Comparison of ENCODE assay signal across 20 cellular contexts in the genomic region with DNA sequence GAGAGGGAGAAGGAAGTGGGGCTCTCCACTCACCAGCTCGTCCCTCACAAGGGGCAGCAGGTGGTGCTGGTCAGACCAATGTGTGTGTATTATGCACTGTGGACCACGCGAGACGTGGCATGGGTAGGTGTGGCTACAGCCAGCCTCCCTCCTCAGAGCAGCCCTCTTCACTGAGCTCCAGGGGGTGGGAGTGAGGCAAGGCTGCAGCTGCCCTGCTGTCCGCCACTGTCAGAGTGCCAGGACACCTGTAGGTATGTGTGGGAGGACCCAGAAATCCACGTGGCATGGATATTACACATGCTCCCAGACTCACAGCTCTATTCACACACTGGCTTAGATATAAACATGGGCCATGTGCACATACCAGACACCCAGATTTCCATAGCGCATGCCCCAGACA.
DNase-seq lines count a peak whose midpoint lies in the region; ATAC-seq and TF ChIP-seq lines count a peak whose summit lies in the region.
"Had no signal": no experiment of that assay in that cellular context is flagged by ENCODE, and none has a peak within 500 bp of the region (broad histone marks: within the 10 kb centered on the region; RNA-seq: fewer than 3 reads in every experiment).

No MANE protein-coding gene starts in this region.

- 35 to 60% (median 36%) methylated on average over 7 of the region's 7 CpGs for WGBS in ovary, 3 donors

- H3K36me3 ChIP-seq in ovary: no peaks in the 10 kb centered on the region
- H3K36me3 ChIP-seq: ascending aorta, left ventricle myocardium inferior had no signal

- no peak for TF ChIP-seq RAD21 in Ishikawa (IDR thresholded peaks at IDR 0.05; ENCODE audit: low read depth)

- ATAC-seq in GM18858 (IDR thresholded peaks at IDR 0.05; ENCODE audit: unreplicated experiment): no peak
- ATAC-seq: activated T-cell treated with anti-CD3 and anti-CD28 coated beads, Interleukin-2, amount 50 U/mL, for 72 hours; psoas muscle; stimulated activated naive CD8-positive, alpha-beta T cell treated with anti-CD3 and anti-CD28 coated beads, Interleukin-15, amount 100 ng/mL, for 72 hours had no signal

- no peak for TF ChIP-seq CTCF in ovary (IDR thresholded peaks at IDR 0.05)

- H3K4me3 ChIP-seq in ovary: no peak overlapping the region
- H3K4me3 ChIP-seq: ascending aorta, left ventricle myocardium inferior, psoas muscle had no signal

- DNase-seq in NCI-H82 (lab: John Stamatoyannopoulos, UW) (peak; percentile 84), NCI-H82 treated with DMSO at 0.1 percent for 48 hours (lab: John Stamatoyannopoulos, UW; ENCODE audit: unreplicated experiment) (no peak), amniotic epithelial cell (ENCODE audit: low read depth) (peak; percentile 67), posterior vena cava (ENCODE audit: low spot score) (peak; percentile 74), ovary (no peak), NCI-H187 (lab: John Stamatoyannopoulos, UW) (no peak)
- DNase-seq: activated CD4-positive, alpha-beta T cell treated with anti-CD3 and anti-CD28 coated beads for 1 hour; activated naive CD4-positive, alpha-beta T cell treated with anti-CD3 and anti-CD28 coated beads, Interleukin-2, amount 10 ng/mL, durations not matched to agents 7 days and 5 days; activated T-cell treated with anti-CD3 and anti-CD28 coated beads, Interleukin-2, amount 50 U/mL, for 72 hours; left ventricle myocardium inferior; midbrain; NCI-H510A treated with DMSO at 0.1 percent for 48 hours; SIG-M5; stimulated activated CD4-positive, alpha-beta T cell treated with anti-CD3 and anti-CD28 coated beads, Interleukin-4, amount 100 ng/mL, for 4 hours; stimulated activated naive CD8-positive, alpha-beta T cell treated with anti-CD3 and anti-CD28 coated beads, Interleukin-15, amount 100 ng/mL, for 72 hours; trophoblast cell had no signal

- no peaks in the 10 kb centered on the region for H3K4me1 ChIP-seq in ovary (ENCODE audit: insufficient read depth)
- H3K4me1 ChIP-seq: ascending aorta, left ventricle myocardium inferior, psoas muscle had no signal

- H3K27ac ChIP-seq in ovary: no peak overlapping the region
- H3K27ac ChIP-seq: ascending aorta, left ventricle myocardium inferior, psoas muscle had no signal

- no peaks in the 10 kb centered on the region for H3K27me3 ChIP-seq in ovary
- H3K27me3 ChIP-seq: ascending aorta had no signal

- intact Hi-C loops in posterior vena cava (cut with DNase I) (no loop called here), ovary (cut with DNase I) (no loop called here)

- TF ChIP-seq EP300 in Ishikawa (IDR thresholded peaks at IDR 0.05; ENCODE audit: borderline replicate concordance) (no peak), ovary (IDR thresholded peaks at IDR 0.05) (no peak)

- no peaks in the 10 kb centered on the region for H3K9me3 ChIP-seq in ovary
- H3K9me3 ChIP-seq: ascending aorta, left ventricle myocardium inferior, psoas muscle had no signal

- TF ChIP-seq POLR2A in ovary (IDR thresholded peaks at IDR 0.05): no peak

TF ChIP-seq in Ishikawa, 13 proteins besides CTCF, POLR2A, EP300 and RAD21:
- TF ChIP-seq, protein P1, sequence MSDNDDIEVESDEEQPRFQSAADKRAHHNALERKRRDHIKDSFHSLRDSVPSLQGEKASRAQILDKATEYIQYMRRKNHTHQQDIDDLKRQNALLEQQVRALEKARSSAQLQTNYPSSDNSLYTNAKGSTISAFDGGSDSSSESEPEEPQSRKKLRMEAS (IDR thresholded peaks at IDR 0.05): peak; percentile 68
- no peak for TF ChIP-seq ZBTB7A (IDR thresholded peaks at IDR 0.05; ENCODE audit: low read depth)
- no peak for TF ChIP-seq FOXM1 (IDR thresholded peaks at IDR 0.05; ENCODE audit: borderline replicate concordance, low read depth)
- no peak for TF ChIP-seq TAF1 (IDR thresholded peaks at IDR 0.05; ENCODE audit: low read depth)
- TF ChIP-seq, protein P2, sequence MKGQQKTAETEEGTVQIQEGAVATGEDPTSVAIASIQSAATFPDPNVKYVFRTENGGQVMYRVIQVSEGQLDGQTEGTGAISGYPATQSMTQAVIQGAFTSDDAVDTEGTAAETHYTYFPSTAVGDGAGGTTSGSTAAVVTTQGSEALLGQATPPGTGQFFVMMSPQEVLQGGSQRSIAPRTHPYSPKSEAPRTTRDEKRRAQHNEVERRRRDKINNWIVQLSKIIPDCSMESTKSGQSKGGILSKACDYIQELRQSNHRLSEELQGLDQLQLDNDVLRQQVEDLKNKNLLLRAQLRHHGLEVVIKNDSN (IDR thresholded peaks at IDR 0.05): no peak; the same call in 1 of the 2 replicates
- 0 out of 2 replicates have a peak, but pooled peaks have one; percentile 21 for TF ChIP-seq TEAD4 (IDR thresholded peaks at IDR 0.05)
- peak; percentile 71; the same call in 1 of the 2 replicates for TF ChIP-seq EGR1 (IDR thresholded peaks at IDR 0.05)
- TF ChIP-seq YY1 (IDR thresholded peaks at IDR 0.05; ENCODE audit: low read depth): no peak
- no peak for TF ChIP-seq CREB1 (IDR thresholded peaks at IDR 0.05; ENCODE audit: low read depth)
- TF ChIP-seq CEBPB (IDR thresholded peaks at IDR 0.05): no peak; the same call in 1 of the 2 replicates
- no peak; the same call in 1 of the 2 replicates for TF ChIP-seq NFIC (IDR thresholded peaks at IDR 0.05)
- TF ChIP-seq, protein P3, sequence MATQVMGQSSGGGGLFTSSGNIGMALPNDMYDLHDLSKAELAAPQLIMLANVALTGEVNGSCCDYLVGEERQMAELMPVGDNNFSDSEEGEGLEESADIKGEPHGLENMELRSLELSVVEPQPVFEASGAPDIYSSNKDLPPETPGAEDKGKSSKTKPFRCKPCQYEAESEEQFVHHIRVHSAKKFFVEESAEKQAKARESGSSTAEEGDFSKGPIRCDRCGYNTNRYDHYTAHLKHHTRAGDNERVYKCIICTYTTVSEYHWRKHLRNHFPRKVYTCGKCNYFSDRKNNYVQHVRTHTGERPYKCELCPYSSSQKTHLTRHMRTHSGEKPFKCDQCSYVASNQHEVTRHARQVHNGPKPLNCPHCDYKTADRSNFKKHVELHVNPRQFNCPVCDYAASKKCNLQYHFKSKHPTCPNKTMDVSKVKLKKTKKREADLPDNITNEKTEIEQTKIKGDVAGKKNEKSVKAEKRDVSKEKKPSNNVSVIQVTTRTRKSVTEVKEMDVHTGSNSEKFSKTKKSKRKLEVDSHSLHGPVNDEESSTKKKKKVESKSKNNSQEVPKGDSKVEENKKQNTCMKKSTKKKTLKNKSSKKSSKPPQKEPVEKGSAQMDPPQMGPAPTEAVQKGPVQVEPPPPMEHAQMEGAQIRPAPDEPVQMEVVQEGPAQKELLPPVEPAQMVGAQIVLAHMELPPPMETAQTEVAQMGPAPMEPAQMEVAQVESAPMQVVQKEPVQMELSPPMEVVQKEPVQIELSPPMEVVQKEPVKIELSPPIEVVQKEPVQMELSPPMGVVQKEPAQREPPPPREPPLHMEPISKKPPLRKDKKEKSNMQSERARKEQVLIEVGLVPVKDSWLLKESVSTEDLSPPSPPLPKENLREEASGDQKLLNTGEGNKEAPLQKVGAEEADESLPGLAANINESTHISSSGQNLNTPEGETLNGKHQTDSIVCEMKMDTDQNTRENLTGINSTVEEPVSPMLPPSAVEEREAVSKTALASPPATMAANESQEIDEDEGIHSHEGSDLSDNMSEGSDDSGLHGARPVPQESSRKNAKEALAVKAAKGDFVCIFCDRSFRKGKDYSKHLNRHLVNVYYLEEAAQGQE (IDR thresholded peaks at IDR 0.05; ENCODE audit: low read depth): no peak
- TF ChIP-seq TCF12 (IDR thresholded peaks at IDR 0.05; ENCODE audit: low read depth): peak; percentile 63

Comparison
In these comparisons a context has a peak if more than half of its experiments do, and no peak if none do; other contexts are left out.
1. DNase-seq: peak in NCI-H82 (single experiment), amniotic epithelial cell (single experiment) and posterior vena cava (single experiment); none in NCI-H82 treated with DMSO at 0.1 percent for 48 hours (single experiment), ovary (0 of 5) and NCI-H187 (0 of 2).